In the genomic region with DNA sequence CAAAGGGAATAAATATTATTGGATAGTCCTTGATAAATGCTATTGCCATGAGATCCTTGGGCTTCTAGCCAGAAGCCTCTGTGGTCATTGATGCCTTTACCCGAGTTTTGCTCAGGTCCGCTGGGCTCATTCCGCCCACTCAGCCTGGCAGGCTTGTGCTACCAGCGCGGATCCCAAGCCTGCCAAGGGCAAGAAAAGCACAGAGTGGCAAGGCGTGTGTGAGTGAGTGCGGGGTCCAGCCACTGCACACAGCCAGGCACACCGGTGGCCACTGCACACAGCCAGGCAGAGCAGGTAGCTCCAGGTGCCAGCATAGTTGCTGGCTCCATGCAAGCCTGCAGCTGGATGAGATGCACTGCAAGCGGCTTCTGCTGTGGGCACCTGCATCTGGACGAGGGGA, we compare ENCODE assay signal across 22 cellular contexts.
"Had no signal": no experiment of that assay in that cellular context is flagged by ENCODE, and none has a peak within 500 bp of the region (broad histone marks: within the 10 kb centered on the region; RNA-seq: fewer than 3 reads in every experiment).

No MANE protein-coding gene starts in this region.

- ATAC-seq: effector memory CD8-positive, alpha-beta T cell; foreskin keratinocyte; left colon; natural killer cell; pancreas; sciatic nerve; stimulated activated naive B cell treated with anti-CD40 and anti-IgM and Interleukin-4, amounts not matched to agents 10 μg/mL and 1 μg/mL and 100 μg/mL, for 72 hours had no signal

- H3K9me3 ChIP-seq: pancreas, prostate gland, stomach had no signal

- H3K27ac ChIP-seq: foreskin keratinocyte, pancreas, prostate gland, stomach had no signal

- H3K4me3 Mint-ChIP-seq: dendritic cell treated with granulocyte-macrophage colony-stimulating factor and Interleukin-4, amounts not matched to agents 40 ng/mL and 50 ng/mL, for 4 days; effector memory CD8-positive, alpha-beta T cell; natural killer cell; neural crest cell; stimulated activated naive B cell treated with anti-CD40 and anti-IgM and Interleukin-4, amounts not matched to agents 10 μg/mL and 1 μg/mL and 100 μg/mL, for 72 hours; type B pancreatic cell had no signal

- H3K4me1 ChIP-seq: foreskin keratinocyte, pancreas, prostate gland, stomach had no signal

- H3K4me1 Mint-ChIP-seq: neural crest cell had no signal

- H3K27me3 Mint-ChIP-seq: dendritic cell treated with granulocyte-macrophage colony-stimulating factor and Interleukin-4, amounts not matched to agents 40 ng/mL and 50 ng/mL, for 4 days; effector memory CD8-positive, alpha-beta T cell; stimulated activated naive B cell treated with anti-CD40 and anti-IgM and Interleukin-4, amounts not matched to agents 10 μg/mL and 1 μg/mL and 100 μg/mL, for 72 hours; type B pancreatic cell had no signal

- FAIRE-seq: colon, kidney, pancreas, urothelium cell line had no signal

- H3K9me3 Mint-ChIP-seq: dendritic cell treated with granulocyte-macrophage colony-stimulating factor and Interleukin-4, amounts not matched to agents 40 ng/mL and 50 ng/mL, for 4 days; effector memory CD8-positive, alpha-beta T cell; natural killer cell; neural crest cell; stimulated activated naive B cell treated with anti-CD40 and anti-IgM and Interleukin-4, amounts not matched to agents 10 μg/mL and 1 μg/mL and 100 μg/mL, for 72 hours; type B pancreatic cell had no signal

- H3K36me3 ChIP-seq: pancreas, prostate gland had no signal

- DNase-seq: effector memory CD8-positive, alpha-beta T cell; erythroblast; foreskin keratinocyte; kidney; left colon; mammary epithelial cell; natural killer cell; nucleus accumbens; pancreas; retina; stimulated activated CD4-positive, alpha-beta T cell treated with anti-CD3 and anti-CD28 coated beads, Interleukin-2, amount 100 ng/mL, for 24 hours; stimulated activated CD4-positive, alpha-beta T cell treated with anti-CD3 and anti-CD28 coated beads, Interleukin-4, amount 100 ng/mL, for 4 hours; stimulated activated naive B cell treated with anti-CD40 and anti-IgM and Interleukin-4, amounts not matched to agents 10 μg/mL and 1 μg/mL and 100 μg/mL, for 72 hours; stomach; substantia nigra had no signal

- H3K27ac Mint-ChIP-seq: dendritic cell treated with granulocyte-macrophage colony-stimulating factor and Interleukin-4, amounts not matched to agents 40 ng/mL and 50 ng/mL, for 4 days; stimulated activated naive B cell treated with anti-CD40 and anti-IgM and Interleukin-4, amounts not matched to agents 10 μg/mL and 1 μg/mL and 100 μg/mL, for 72 hours; type B pancreatic cell had no signal

- H3K4me3 ChIP-seq: pancreas, prostate gland, stomach had no signal

- H3K27me3 ChIP-seq: foreskin keratinocyte, pancreas, stomach had no signal
